Comparison of ENCODE assay signal across 9 cellular contexts in the genomic region with DNA sequence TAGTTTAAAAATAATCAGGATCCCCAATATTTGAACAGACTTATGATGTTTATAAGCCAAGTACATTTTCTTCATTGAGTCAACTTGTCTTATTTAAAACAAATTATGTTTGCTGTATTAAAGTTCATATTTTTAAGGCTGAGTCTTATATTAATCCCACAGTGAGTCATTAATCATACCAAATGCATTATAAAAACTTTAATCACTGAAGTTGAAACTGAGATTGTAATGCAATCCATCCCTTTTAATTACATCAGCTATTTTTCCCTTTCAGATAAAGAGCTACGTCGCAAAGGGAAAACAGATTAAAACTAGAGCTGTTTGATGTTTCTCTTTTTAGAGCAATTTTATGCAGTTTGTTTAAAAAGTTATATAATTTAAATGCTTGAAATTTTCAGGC.
DNase-seq lines count a peak whose midpoint lies in the region; ATAC-seq and FAIRE-seq lines count a peak whose summit lies in the region.
"Had no signal": no experiment of that assay in that cellular context is flagged by ENCODE, and none has a peak within 500 bp of the region (broad histone marks: within the 10 kb centered on the region; RNA-seq: fewer than 3 reads in every experiment).

No MANE protein-coding gene starts in this region.

- H3K27me3 Mint-ChIP-seq in T-helper 2 cell treated with Interferon-gamma antibody and Interleukin-4, amounts not matched to agents 5 μg/mL and 100 μg/mL, for 36 hours (ENCODE audit: low read depth) = no peaks in the 10 kb centered on the region
- no peaks in the 10 kb centered on the region for H3K27me3 Mint-ChIP-seq in activated naive CD8-positive, alpha-beta T cell
- H3K27me3 Mint-ChIP-seq in stimulated activated naive B cell treated with anti-CD40 and anti-IgM and Interleukin-4, amounts not matched to agents 10 μg/mL and 1 μg/mL and 100 μg/mL, for 72 hours = no peaks in the 10 kb centered on the region
- H3K27me3 Mint-ChIP-seq: naive thymus-derived CD8-positive, alpha-beta T cell had no signal

- peaks cover 5% of the 10 kb centered on the region for H3K9me3 Mint-ChIP-seq in T-helper 2 cell treated with Interferon-gamma antibody and Interleukin-4, amounts not matched to agents 5 μg/mL and 100 μg/mL, for 36 hours
- H3K9me3 Mint-ChIP-seq in activated naive CD8-positive, alpha-beta T cell (ENCODE audit: low read depth) = no peaks in the 10 kb centered on the region
- H3K9me3 Mint-ChIP-seq in stimulated activated naive B cell treated with anti-CD40 and anti-IgM and Interleukin-4, amounts not matched to agents 10 μg/mL and 1 μg/mL and 100 μg/mL, for 72 hours = peaks cover 3 to 4% of the 10 kb centered on the region in 2 donors

- no peak for DNase-seq in T-helper 2 cell treated with Interferon-gamma antibody and Interleukin-4, amounts not matched to agents 5 μg/mL and 100 μg/mL, for 36 hours (ENCODE audit: low spot score)
- no peak for DNase-seq in T-helper 2 cell
- DNase-seq in stimulated activated naive B cell treated with anti-CD40 and anti-IgM and Interleukin-4, amounts not matched to agents 10 μg/mL and 1 μg/mL and 100 μg/mL, for 72 hours = no peak
- no peak for DNase-seq in sciatic nerve (ENCODE audit: low spot score)
- no peak for DNase-seq in stimulated activated naive CD4-positive, alpha-beta T cell (lab: John Stamatoyannopoulos, UW)
- DNase-seq in NCI-H146 (lab: John Stamatoyannopoulos, UW) = no peak
- DNase-seq: naive thymus-derived CD8-positive, alpha-beta T cell had no signal

- no peak for ATAC-seq in stimulated activated naive B cell treated with anti-CD40 and anti-IgM and Interleukin-4, amounts not matched to agents 10 μg/mL and 1 μg/mL and 100 μg/mL, for 72 hours (replicated peaks)
- no peak for ATAC-seq in sciatic nerve
- ATAC-seq: naive thymus-derived CD8-positive, alpha-beta T cell had no signal

- H3K4me3 Mint-ChIP-seq in T-helper 2 cell treated with Interferon-gamma antibody and Interleukin-4, amounts not matched to agents 5 μg/mL and 100 μg/mL, for 36 hours = no peak overlapping the region
- no peak overlapping the region for H3K4me3 Mint-ChIP-seq in activated naive CD8-positive, alpha-beta T cell
- no peak overlapping the region for H3K4me3 Mint-ChIP-seq in stimulated activated naive B cell treated with anti-CD40 and anti-IgM and Interleukin-4, amounts not matched to agents 10 μg/mL and 1 μg/mL and 100 μg/mL, for 72 hours

- H3K36me3 Mint-ChIP-seq in T-helper 2 cell treated with Interferon-gamma antibody and Interleukin-4, amounts not matched to agents 5 μg/mL and 100 μg/mL, for 36 hours (ENCODE audit: low read depth) = peaks cover 68% of the 10 kb centered on the region
- H3K36me3 Mint-ChIP-seq in activated naive CD8-positive, alpha-beta T cell = peaks cover 27% of the 10 kb centered on the region
- peaks cover 54 to 75% of the 10 kb centered on the region in 2 donors for H3K36me3 Mint-ChIP-seq in stimulated activated naive B cell treated with anti-CD40 and anti-IgM and Interleukin-4, amounts not matched to agents 10 μg/mL and 1 μg/mL and 100 μg/mL, for 72 hours

- H3K27ac Mint-ChIP-seq in T-helper 2 cell treated with Interferon-gamma antibody and Interleukin-4, amounts not matched to agents 5 μg/mL and 100 μg/mL, for 36 hours = peak overlapping the region; percentile 68
- H3K27ac Mint-ChIP-seq in activated naive CD8-positive, alpha-beta T cell = peak overlapping the region; percentile 54
- H3K27ac Mint-ChIP-seq in stimulated activated naive B cell treated with anti-CD40 and anti-IgM and Interleukin-4, amounts not matched to agents 10 μg/mL and 1 μg/mL and 100 μg/mL, for 72 hours = peak overlapping the region; percentile 95

- peak; percentile 17 for FAIRE-seq in islet of Langerhans (lab: Jason Lieb, UNC)

- intact Hi-C loops in sciatic nerve (cut with DNase I) = no loop called here

- peaks cover 49% of the 10 kb centered on the region for H3K4me1 Mint-ChIP-seq in T-helper 2 cell treated with Interferon-gamma antibody and Interleukin-4, amounts not matched to agents 5 μg/mL and 100 μg/mL, for 36 hours (ENCODE audit: low read depth)
- H3K4me1 Mint-ChIP-seq in activated naive CD8-positive, alpha-beta T cell (ENCODE audit: low read depth) = peaks cover 65% of the 10 kb centered on the region
- peaks cover 44 to 85% of the 10 kb centered on the region in 2 donors for H3K4me1 Mint-ChIP-seq in stimulated activated naive B cell treated with anti-CD40 and anti-IgM and Interleukin-4, amounts not matched to agents 10 μg/mL and 1 μg/mL and 100 μg/mL, for 72 hours
